8 cellular contexts compared by ENCODE assay signal in genomic region chr4:88284378-88285234, GRCh38. TPM values are rescaled to one million over a fixed set of nuclear protein-coding genes. Genes with fewer than 3 reads are reported as not detected.
A peak's percentile ranks its signal among the peaks of the same experiment; 100 is the strongest.
DNase-seq lines count a peak whose midpoint lies in the region; ATAC-seq, FAIRE-seq and TF ChIP-seq lines count a peak whose summit lies in the region.

Gene PPM1K, minus strand, starts transcription at chr4:88284561. Its CDS starts 5,978 bp downstream, at chr4:88278583.

- peaks cover 42% of the 10 kb centered on the region for H3K4me1 Mint-ChIP-seq in chondrocyte (ENCODE audit: low read depth)

- peak within 1 kb of the TSS; percentile 97 for H3K4me3 Mint-ChIP-seq in chondrocyte (ENCODE audit: unreplicated experiment)

- H3K27ac Mint-ChIP-seq in chondrocyte (ENCODE audit: unreplicated experiment) = peak within 1 kb of the TSS; percentile 100

- peaks cover 7 to 10% of the 10 kb centered on the region in 2 donors for H3K4me1 ChIP-seq in kidney (ENCODE audit: control insufficient read depth in 1 of 2, insufficient read depth in 1 of 2, low read depth in 1 of 2, low read length in 2 of 2)

- H3K9ac ChIP-seq in kidney (ENCODE audit: low read length in 2 of 2) = peak within 1 kb of the TSS; percentile 96 to 99

- peak; percentile 45 for TF ChIP-seq CTCF in chondrocyte (IDR thresholded peaks at IDR 0.05)
- no peak for TF ChIP-seq CTCF in kidney (IDR thresholded peaks at IDR 0.05; ENCODE audit: borderline replicate concordance, extremely low read depth, insufficient read depth)

- FAIRE-seq in kidney (lab: Jason Lieb, UNC) = peak; percentile 98

- H3K36me3 ChIP-seq in kidney (ENCODE audit: control insufficient read depth in 1 of 2, insufficient read depth in 2 of 2, low read length in 2 of 2) = no peaks in the 10 kb centered on the region

- H3K36me3 Mint-ChIP-seq in chondrocyte (ENCODE audit: low read depth) = no peaks in the 10 kb centered on the region

- DNase-seq in Ammon's horn (ENCODE audit: low spot score) (peak; percentile 99), NCI-H510A treated with DMSO at 0.1 percent for 48 hours (lab: John Stamatoyannopoulos, UW) (peak; percentile 97), chondrocyte (ENCODE audit: low spot score) (peak; percentile 100), kidney (peak; percentile 100)
- peak; percentile 97 to 98 for DNase-seq in activated CD4-positive, alpha-beta T cell treated with anti-CD3 and anti-CD28 coated beads for 24 hours (ENCODE audit: low read depth in 2 of 2)
- peak; percentile 99 for DNase-seq in stimulated activated CD4-positive, alpha-beta T cell treated with anti-CD3 and anti-CD28 coated beads, Interleukin-15, amount 100 ng/mL, for 24 hours

- H3K27ac ChIP-seq in kidney (ENCODE audit: low read depth in 2 of 2, low read length in 2 of 2) = peak within 1 kb of the TSS; percentile 96 to 100

- H3K27me3 Mint-ChIP-seq in chondrocyte (ENCODE audit: low read depth) = no peaks in the 10 kb centered on the region

- ATAC-seq in HG03439 (IDR thresholded peaks at IDR 0.05; ENCODE audit: unreplicated experiment) = peak; percentile 89

- TF ChIP-seq POLR2A in GM19193 (IDR thresholded peaks at IDR 0.05; ENCODE audit: extremely low read depth, insufficient read depth, insufficient read length) = peak; percentile 69

- H3K9me3 ChIP-seq in kidney (ENCODE audit: control insufficient read depth in 1 of 2, low read length in 2 of 2) = no peaks in the 10 kb centered on the region

- H3K9me3 Mint-ChIP-seq in chondrocyte (ENCODE audit: low read depth) = no peaks in the 10 kb centered on the region

- intact Hi-C loops in kidney (cut with DNase I) = no loop called here

- H3K4me3 ChIP-seq in kidney (ENCODE audit: low read length in 2 of 2) = peak within 1 kb of the TSS; percentile 97 to 98

RNA-seq across cellular contexts. Expression of gene PPM1K, which starts in this region (rescaled TPM):
- 16.0 to 18.8 TPM (median 17.0 TPM) in 3 replicates for total RNA-seq in chondrocyte
- 20.9 TPM for total RNA-seq in kidney
- polyA plus RNA-seq in kidney (ENCODE audit: insufficient read depth, low read depth, low replicate concordance) = 15.4 TPM

Comparison
In these comparisons a context has a peak if more than half of its experiments do, and no peak if none do; other contexts are left out.
1. Peak in every context shown above with its lines: DNase-seq, ATAC-seq, H3K4me3 ChIP-seq and H3K27ac ChIP-seq.